ENCODE assay signal across 8 cellular contexts in the genomic region with DNA sequence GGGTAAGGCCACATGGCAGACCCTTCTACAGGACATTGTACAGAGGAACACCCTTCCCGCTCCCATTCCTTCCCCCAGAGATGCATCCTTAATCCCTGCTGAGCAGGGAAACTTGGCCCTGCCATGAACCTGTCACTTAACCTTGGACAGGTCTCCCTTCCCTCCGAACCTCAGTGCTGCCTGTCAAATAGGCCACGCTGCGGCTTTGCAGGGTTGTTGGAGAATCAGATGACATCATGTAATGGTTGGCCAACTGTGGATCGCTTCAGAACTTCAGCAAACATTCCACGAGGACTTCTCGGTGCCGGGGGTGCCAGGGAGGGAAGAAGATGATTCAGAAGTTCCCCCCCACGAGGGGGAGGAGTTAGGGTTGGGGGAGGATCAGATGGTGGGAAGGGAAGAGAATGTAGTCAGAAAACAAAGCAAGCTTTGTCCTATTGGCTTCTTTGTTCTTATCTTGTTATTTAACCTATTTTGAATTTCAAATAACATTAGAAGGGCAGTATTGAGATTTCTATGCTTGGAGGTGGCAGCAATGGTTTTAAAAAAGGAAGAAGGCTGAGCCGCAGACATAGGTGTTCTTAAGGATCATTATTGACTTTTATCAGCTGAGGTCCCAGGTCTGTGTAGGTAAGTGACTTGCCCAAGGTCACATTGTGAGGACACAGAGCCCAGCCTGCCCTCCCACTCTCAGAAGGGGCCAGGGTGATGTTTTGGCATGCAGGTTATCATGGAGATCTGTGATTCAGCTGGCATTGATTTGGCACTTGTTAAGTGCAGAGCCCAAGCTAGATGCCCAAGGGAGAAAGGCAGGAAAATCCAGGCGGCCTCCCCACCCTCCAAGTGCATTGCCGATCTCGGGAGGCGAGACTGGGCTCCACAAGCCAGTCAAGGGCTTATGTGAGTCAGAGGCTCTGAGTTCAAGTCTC. TPM values are rescaled to one million over a fixed set of nuclear protein-coding genes. Genes with fewer than 3 reads are reported as not detected.
A peak's percentile ranks its signal among the peaks of the same experiment; 100 is the strongest.
DNase-seq lines count a peak whose midpoint lies in the region; ATAC-seq lines count a peak whose summit lies in the region.

No MANE protein-coding gene starts in this region.

- no peaks in the 10 kb centered on the region for H3K9me3 Mint-ChIP-seq in activated naive CD4-positive, alpha-beta T cell treated with anti-CD3 and anti-CD28 coated beads, Interleukin-2, amount 10 ng/mL, durations not matched to agents 7 days and 5 days

- peaks cover 49% of the 10 kb centered on the region for H3K4me1 ChIP-seq in adipocyte (ENCODE audit: control insufficient read depth, insufficient read depth, low read length)

- DNase-seq in GM04503 (ENCODE audit: low read depth) (peak; percentile 88), adipocyte (ENCODE audit: low read depth) (peak; percentile 96), left ventricle myocardium superior (peak; percentile 69), sciatic nerve (ENCODE audit: low spot score) (peak; percentile 89), NCI-H774 (lab: John Stamatoyannopoulos, UW) (no peak), NCI-H187 treated with DMSO at 0.1 percent for 48 hours (lab: John Stamatoyannopoulos, UW) (no peak)
- no peak for DNase-seq in activated naive CD4-positive, alpha-beta T cell treated with anti-CD3 and anti-CD28 coated beads, Interleukin-2, amount 10 ng/mL, durations not matched to agents 7 days and 5 days

- H3K27me3 Mint-ChIP-seq in activated naive CD4-positive, alpha-beta T cell treated with anti-CD3 and anti-CD28 coated beads, Interleukin-2, amount 10 ng/mL, durations not matched to agents 7 days and 5 days: peaks cover 97% of the 10 kb centered on the region

- H3K4me1 Mint-ChIP-seq in activated naive CD4-positive, alpha-beta T cell treated with anti-CD3 and anti-CD28 coated beads, Interleukin-2, amount 10 ng/mL, durations not matched to agents 7 days and 5 days: peaks cover 39% of the 10 kb centered on the region

- ATAC-seq in left ventricle myocardium superior (peak; percentile 32), sciatic nerve (peak; percentile 65), HG02759 (IDR thresholded peaks at IDR 0.05; ENCODE audit: unreplicated experiment) (no peak)

- H3K4me3 ChIP-seq in adipocyte (ENCODE audit: low read length): peak overlapping the region; percentile 97

- intact Hi-C loops in left ventricle myocardium superior (cut with micrococcal nuclease) (no loop called here), sciatic nerve (cut with DNase I) (no loop called here)

- no peaks in the 10 kb centered on the region for H3K36me3 Mint-ChIP-seq in activated naive CD4-positive, alpha-beta T cell treated with anti-CD3 and anti-CD28 coated beads, Interleukin-2, amount 10 ng/mL, durations not matched to agents 7 days and 5 days

- CTCF ChIA-PET in activated naive CD4-positive, alpha-beta T cell treated with anti-CD3 and anti-CD28 coated beads, Interleukin-2, amount 10 ng/mL, durations not matched to agents 7 days and 5 days (lab: Charles Lee): interaction anchor here (0.8 to 16.9 kb wide), 10 partner anchors 11 to 484 kb away, joined by 3 to 411 read pairs (median 4); no protein-coding TSS in a partner anchor

- no peak overlapping the region for H3K4me3 Mint-ChIP-seq in activated naive CD4-positive, alpha-beta T cell treated with anti-CD3 and anti-CD28 coated beads, Interleukin-2, amount 10 ng/mL, durations not matched to agents 7 days and 5 days

- peaks cover 31% of the 10 kb centered on the region for H3K36me3 ChIP-seq in adipocyte (ENCODE audit: control insufficient read depth, insufficient read depth, low read length, severe bottlenecking)

- no peaks in the 10 kb centered on the region for H3K27me3 ChIP-seq in adipocyte (replicated peaks; ENCODE audit: control insufficient read depth, insufficient read depth, low read length)

- H3K9ac ChIP-seq in adipocyte (ENCODE audit: low read length): peak overlapping the region; percentile 98

- H3K27ac Mint-ChIP-seq in activated naive CD4-positive, alpha-beta T cell treated with anti-CD3 and anti-CD28 coated beads, Interleukin-2, amount 10 ng/mL, durations not matched to agents 7 days and 5 days: no peak overlapping the region

- H3K9me3 ChIP-seq in adipocyte (ENCODE audit: control insufficient read depth, low read length): no peaks in the 10 kb centered on the region

RNA-seq across cellular contexts. Expression of gene CDC42EP1, which starts 3.1 kb away (rescaled TPM):
- total RNA-seq in left ventricle myocardium superior: 14.6 TPM
- 83.1 TPM for total RNA-seq in sciatic nerve

RNA-seq across cellular contexts. Expression of gene LGALS2, which starts 16.5 kb away (rescaled TPM):
- total RNA-seq in left ventricle myocardium superior (not detected), sciatic nerve (not detected)

RNA-seq across cellular contexts. Expression of gene CARD10, which starts 44.2 kb away (rescaled TPM):
- total RNA-seq in left ventricle myocardium superior (10.0 TPM), sciatic nerve (31.6 TPM)

RNA-seq across cellular contexts. Expression of gene GGA1, which starts 45.2 kb away (rescaled TPM):
- total RNA-seq in left ventricle myocardium superior: 28.5 TPM
- total RNA-seq in sciatic nerve: 71.2 TPM

Comparison
In these comparisons a context has a peak if more than half of its experiments do, and no peak if none do; other contexts are left out.
1. DNase-seq: peak in GM04503 (single experiment), adipocyte (single experiment), left ventricle myocardium superior (single experiment) and sciatic nerve (single experiment); none in NCI-H774 (single experiment), activated naive CD4-positive, alpha-beta T cell treated with anti-CD3 and anti-CD28 coated beads, Interleukin-2, amount 10 ng/mL, durations not matched to agents 7 days and 5 days (single experiment) and NCI-H187 treated with DMSO at 0.1 percent for 48 hours (single experiment).